ENCODE assay signal across 8 cellular contexts in genomic region chr1:67685067-67685557, GRCh38. TPM values are rescaled to one million over a fixed set of nuclear protein-coding genes. Genes with fewer than 3 reads are reported as not detected.
DNase-seq lines count a peak whose midpoint lies in the region; ATAC-seq and TF ChIP-seq lines count a peak whose summit lies in the region.

TSS of gene GADD45A (plus strand) at chr1:67685201. CDS start at chr1:67685495, 294 bp downstream.

- H3K27me3 ChIP-seq in SK-N-SH (ENCODE audit: insufficient read depth) (no peaks in the 10 kb centered on the region), thoracic aorta (replicated peaks; ENCODE audit: insufficient read depth) (no peaks in the 10 kb centered on the region)

- peaks cover 33% of the 10 kb centered on the region for H3K79me2 ChIP-seq in SK-N-SH (ENCODE audit: insufficient read depth)

- 4% methylated on average over 4 of the region's 39 CpGs for WGBS in SK-N-SH (ENCODE audit: low lambda C conversion rate)

- TF ChIP-seq RAD21 in SK-N-SH (IDR thresholded peaks at IDR 0.05; ENCODE audit: low read length), result no peak

- H3K9ac ChIP-seq in SK-N-SH, result peak within 1 kb of the TSS; percentile 97

- peaks cover 31 to 38% of the 10 kb centered on the region in 2 experiments for H3K36me3 ChIP-seq in SK-N-SH (replicated peaks in 1 of 2; ENCODE audit: control insufficient read depth in 1 of 2, insufficient read depth in 2 of 2, low read length in 1 of 2)
- peaks cover 15% of the 10 kb centered on the region for H3K36me3 ChIP-seq in thoracic aorta

- ATAC-seq in HG02571 (IDR thresholded peaks at IDR 0.05; ENCODE audit: unreplicated experiment), result peak; percentile 86
- peak; percentile 88 for ATAC-seq in thoracic aorta (ENCODE audit: insufficient number of reproducible peaks, low FRiP score, low read depth)

- no peak for TF ChIP-seq CTCF in SK-N-SH (IDR thresholded peaks at IDR 0.05)
- TF ChIP-seq CTCF in thoracic aorta (IDR thresholded peaks at IDR 0.05), result peak; percentile 7

- peaks cover 60% of the 10 kb centered on the region for H3F3A ChIP-seq in SK-N-SH (replicated peaks; ENCODE audit: insufficient read depth)

- DNase-seq in GM04504 (ENCODE audit: low read depth) (peak; percentile 100), NCI-H1048 (lab: John Stamatoyannopoulos, UW) (peak; percentile 93), SK-N-SH (peak; percentile 95), globus pallidus (ENCODE audit: low spot score) (peak; percentile 100), occipital lobe (lab: John Stamatoyannopoulos, UW) (peak; percentile 98), thoracic aorta (ENCODE audit: low spot score) (peak; percentile 97)
- DNase-seq in activated naive CD4-positive, alpha-beta T cell treated with anti-CD3 and anti-CD28 coated beads, Interleukin-2, amount 50 U/mL, for 16 hours, result peak; percentile 91

- 0 out of 2 replicates have a peak within 1 kb of the TSS, but pooled peaks have one; percentile 21 for H2AFZ ChIP-seq in SK-N-SH (ENCODE audit: low read depth)

- TF ChIP-seq EP300 in SK-N-SH (IDR thresholded peaks at IDR 0.05; ENCODE audit: borderline replicate concordance in 1 of 2, low read depth in 1 of 2, low read length in 1 of 2), result no peak; a peak in 1 of 4 replicates

- CTCF ChIA-PET in SK-N-SH (lab: Yijun Ruan, JAX), result interaction anchor here (0.7 to 10.1 kb wide), 12 partner anchors 9 to 165 kb away, joined by 3 to 100 read pairs (median 3); no protein-coding TSS in a partner anchor

- H3K9me3 ChIP-seq in SK-N-SH (no peaks in the 10 kb centered on the region), thoracic aorta (no peaks in the 10 kb centered on the region)

- POLR2A ChIA-PET in SK-N-SH (lab: Yijun Ruan, JAX), result interaction anchor here (0.8 to 3.6 kb wide), 11 partner anchors 8 to 124 kb away, joined by 3 to 25 read pairs (median 6); no protein-coding TSS in a partner anchor

- H3K4me3 ChIP-seq in SK-N-SH (ENCODE audit: low read depth in 2 of 2, low read length in 1 of 2), result peak within 1 kb of the TSS; percentile 87 to 98
- peak within 1 kb of the TSS; percentile 97 for H3K4me3 ChIP-seq in thoracic aorta

- H4K20me1 ChIP-seq in SK-N-SH (ENCODE audit: insufficient read depth), result peaks cover 20% of the 10 kb centered on the region

- peak within 1 kb of the TSS; percentile 90 for H3K4me2 ChIP-seq in SK-N-SH

- H3K9me2 ChIP-seq in SK-N-SH, result no peaks in the 10 kb centered on the region

- peaks cover 15 to 28% of the 10 kb centered on the region in 2 experiments; a peak in 3 of 4 replicates for H3K4me1 ChIP-seq in SK-N-SH (ENCODE audit: control insufficient read depth in 1 of 2, insufficient read depth in 2 of 2, low read depth in 1 of 2, low read length in 1 of 2)
- peaks cover 16 to 48% of the 10 kb centered on the region in 2 donors for H3K4me1 ChIP-seq in thoracic aorta (ENCODE audit: control insufficient read depth in 1 of 2, low read depth in 2 of 2)

- H3K27ac ChIP-seq in SK-N-SH (ENCODE audit: low read depth in 2 of 2, low read length in 1 of 2) (peak within 1 kb of the TSS; percentile 96 to 99), thoracic aorta (peak within 1 kb of the TSS; percentile 98)

TF ChIP-seq in SK-N-SH, 30 proteins besides CTCF, POLR2A, EP300 and RAD21 (continues in another document):
- TF ChIP-seq MEF2A (IDR thresholded peaks at IDR 0.05; ENCODE audit: borderline replicate concordance, low read depth), result peak; percentile 4; the same call in 1 of the 2 replicates
- TF ChIP-seq ELF1 (IDR thresholded peaks at IDR 0.05), result no peak
- no peak; the same call in 1 of the 2 replicates for TF ChIP-seq USF1 (IDR thresholded peaks at IDR 0.05; ENCODE audit: borderline replicate concordance, low read depth)
- TF ChIP-seq SIN3A (IDR thresholded peaks at IDR 0.05; ENCODE audit: borderline replicate concordance, low read depth, low read length), result peak; percentile 94
- TF ChIP-seq MXI1 (IDR thresholded peaks at IDR 0.05; ENCODE audit: low read depth, low read length), result peak; percentile 70
- no peak for TF ChIP-seq GABPA (IDR thresholded peaks at IDR 0.05; ENCODE audit: low read depth)
- peak; percentile 33 for TF ChIP-seq PBX3 (IDR thresholded peaks at IDR 0.05)
- TF ChIP-seq CHD2 (IDR thresholded peaks at IDR 0.05; ENCODE audit: low read length, partially characterized antibody), result peak; percentile 70
- TF ChIP-seq YY1 (IDR thresholded peaks at IDR 0.05; ENCODE audit: low read depth), result no peak
- TF ChIP-seq TEAD4 (IDR thresholded peaks at IDR 0.05; ENCODE audit: borderline replicate concordance, insufficient read depth), result no peak
- no peak; the same call in 1 of the 2 replicates for TF ChIP-seq RCOR1 (IDR thresholded peaks at IDR 0.05; ENCODE audit: low read length)
- peak; percentile 82 for TF ChIP-seq RFX5 (IDR thresholded peaks at IDR 0.05; ENCODE audit: low read length)
- no peak for TF ChIP-seq SMC3 (IDR thresholded peaks at IDR 0.05; ENCODE audit: low read depth, low read length)
- no peak for TF ChIP-seq GATA2 (CRISPR knock-in tag; IDR thresholded peaks at IDR 0.05)
- 0 out of 2 replicates have a peak, but pooled peaks have one; percentile 17 for TF ChIP-seq NRF1 (IDR thresholded peaks at IDR 0.05; ENCODE audit: low read depth, low read length)
- TF ChIP-seq TCF12 (IDR thresholded peaks at IDR 0.05), result peak; percentile 33; the same call in 1 of the 2 replicates
- peak; percentile 100 for TF ChIP-seq TAF1 (IDR thresholded peaks at IDR 0.05; ENCODE audit: borderline replicate concordance, low read depth, low read length)
- TF ChIP-seq, protein P1, sequence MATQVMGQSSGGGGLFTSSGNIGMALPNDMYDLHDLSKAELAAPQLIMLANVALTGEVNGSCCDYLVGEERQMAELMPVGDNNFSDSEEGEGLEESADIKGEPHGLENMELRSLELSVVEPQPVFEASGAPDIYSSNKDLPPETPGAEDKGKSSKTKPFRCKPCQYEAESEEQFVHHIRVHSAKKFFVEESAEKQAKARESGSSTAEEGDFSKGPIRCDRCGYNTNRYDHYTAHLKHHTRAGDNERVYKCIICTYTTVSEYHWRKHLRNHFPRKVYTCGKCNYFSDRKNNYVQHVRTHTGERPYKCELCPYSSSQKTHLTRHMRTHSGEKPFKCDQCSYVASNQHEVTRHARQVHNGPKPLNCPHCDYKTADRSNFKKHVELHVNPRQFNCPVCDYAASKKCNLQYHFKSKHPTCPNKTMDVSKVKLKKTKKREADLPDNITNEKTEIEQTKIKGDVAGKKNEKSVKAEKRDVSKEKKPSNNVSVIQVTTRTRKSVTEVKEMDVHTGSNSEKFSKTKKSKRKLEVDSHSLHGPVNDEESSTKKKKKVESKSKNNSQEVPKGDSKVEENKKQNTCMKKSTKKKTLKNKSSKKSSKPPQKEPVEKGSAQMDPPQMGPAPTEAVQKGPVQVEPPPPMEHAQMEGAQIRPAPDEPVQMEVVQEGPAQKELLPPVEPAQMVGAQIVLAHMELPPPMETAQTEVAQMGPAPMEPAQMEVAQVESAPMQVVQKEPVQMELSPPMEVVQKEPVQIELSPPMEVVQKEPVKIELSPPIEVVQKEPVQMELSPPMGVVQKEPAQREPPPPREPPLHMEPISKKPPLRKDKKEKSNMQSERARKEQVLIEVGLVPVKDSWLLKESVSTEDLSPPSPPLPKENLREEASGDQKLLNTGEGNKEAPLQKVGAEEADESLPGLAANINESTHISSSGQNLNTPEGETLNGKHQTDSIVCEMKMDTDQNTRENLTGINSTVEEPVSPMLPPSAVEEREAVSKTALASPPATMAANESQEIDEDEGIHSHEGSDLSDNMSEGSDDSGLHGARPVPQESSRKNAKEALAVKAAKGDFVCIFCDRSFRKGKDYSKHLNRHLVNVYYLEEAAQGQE (IDR thresholded peaks at IDR 0.05; ENCODE audit: low read depth, low read length), result peak; percentile 84
- TF ChIP-seq RXRA (IDR thresholded peaks at IDR 0.05; ENCODE audit: borderline replicate concordance, low read depth), result no peak; the same call in 1 of the 2 replicates
- no peak for TF ChIP-seq FOXJ3 (CRISPR knock-in tag; IDR thresholded peaks at IDR 0.05)
- TF ChIP-seq POLR2AphosphoS5 (IDR thresholded peaks at IDR 0.05; ENCODE audit: low read depth, low read length), result peak; percentile 100
- no peak for TF ChIP-seq FOXM1 (IDR thresholded peaks at IDR 0.05; ENCODE audit: low read depth)
- TF ChIP-seq, protein P2, sequence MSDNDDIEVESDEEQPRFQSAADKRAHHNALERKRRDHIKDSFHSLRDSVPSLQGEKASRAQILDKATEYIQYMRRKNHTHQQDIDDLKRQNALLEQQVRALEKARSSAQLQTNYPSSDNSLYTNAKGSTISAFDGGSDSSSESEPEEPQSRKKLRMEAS (IDR thresholded peaks at IDR 0.05; ENCODE audit: low read depth), result peak; percentile 84
- no peak for TF ChIP-seq USF2 (IDR thresholded peaks at IDR 0.05; ENCODE audit: borderline replicate concordance, low read depth, low read length)
- TF ChIP-seq NFIC (IDR thresholded peaks at IDR 0.05; ENCODE audit: borderline replicate concordance), result no peak

RNA-seq across cellular contexts. Expression of gene GADD45A, which starts in this region (rescaled TPM):
- polyA plus RNA-seq in SK-N-SH (2012; rRNA removed), result 106 and 164 TPM in 2 replicates
- 138 and 141 TPM in 2 replicates for polyA plus RNA-seq in SK-N-SH (2012; cell fraction: cytosol; rRNA removed)
- 334 and 376 TPM in 2 replicates for polyA plus RNA-seq in SK-N-SH (2012; cell fraction: nucleus; rRNA removed)
- total RNA-seq in occipital lobe (9.0 TPM), thoracic aorta (100 to 1,000 TPM; 227 to 262 TPM)

Comparison
In these comparisons a context has a peak if more than half of its experiments do, and no peak if none do; other contexts are left out.
1. Peak in every context shown above with its lines: DNase-seq, ATAC-seq, H3K4me3 ChIP-seq and H3K27ac ChIP-seq.
2. RNA of gene GADD45A (total RNA-seq): 227 to 262 TPM in thoracic aorta; 9.0 TPM in occipital lobe (single experiment); every median in the first group is over 10 times any median in the second.